Comparison of ENCODE assay signal across 8 cellular contexts in genomic region chr3:13495921-13496723, GRCh38. TPM values are rescaled to one million over a fixed set of nuclear protein-coding genes. Genes with fewer than 3 reads are reported as not detected.
DNase-seq lines count a peak whose midpoint lies in the region; ATAC-seq and TF ChIP-seq lines count a peak whose summit lies in the region.

No MANE protein-coding gene starts in this region.

- no peak overlapping the region for H3K4me3 ChIP-seq in BJ (ENCODE audit: low read depth, low read length)
- no peak overlapping the region for H3K4me3 ChIP-seq in fibroblast of villous mesenchyme (ENCODE audit: low read depth, low read length)

- H3K36me3 ChIP-seq in BJ (ENCODE audit: control insufficient read depth, insufficient read depth, low read length) = peaks cover 1% of the 10 kb centered on the region; the same call in 1 of the 2 replicates

- ATAC-seq in GM19351 (IDR thresholded peaks at IDR 0.05; ENCODE audit: unreplicated experiment) = peak; percentile 90

- H3K36me3 Mint-ChIP-seq in activated T-helper 2 cell treated with anti-CD3 and anti-CD28 coated beads, Interferon-gamma antibody, Interleukin-2, Interleukin-4, amounts not matched to agents 10 μg/mL and 5 μg/mL and 100 μg/mL, durations not matched to agents 14 hours and 24 hours and 36 hours (ENCODE audit: low read depth) = no peaks in the 10 kb centered on the region

- H3K4me1 Mint-ChIP-seq in activated T-helper 2 cell treated with anti-CD3 and anti-CD28 coated beads, Interferon-gamma antibody, Interleukin-2, Interleukin-4, amounts not matched to agents 10 μg/mL and 5 μg/mL and 100 μg/mL, durations not matched to agents 14 hours and 24 hours and 36 hours (ENCODE audit: low read depth) = peaks cover 2% of the 10 kb centered on the region

- POLR2A ChIA-PET in BJ (lab: Charles Lee) = interaction anchor here (1.0 kb wide), 1 partner anchor 152 kb away, joined by 3 read pairs; no protein-coding TSS in a partner anchor

- no peaks in the 10 kb centered on the region for H3K9me3 Mint-ChIP-seq in activated T-helper 2 cell treated with anti-CD3 and anti-CD28 coated beads, Interferon-gamma antibody, Interleukin-2, Interleukin-4, amounts not matched to agents 10 μg/mL and 5 μg/mL and 100 μg/mL, durations not matched to agents 14 hours and 24 hours and 36 hours

- DNase-seq in BJ (ENCODE audit: low read depth) (no peak), HuH-7 (ENCODE audit: low spot score) (peak; percentile 88), RPMI7951 (ENCODE audit: low read depth) (peak; percentile 96), fibroblast of villous mesenchyme (ENCODE audit: low read depth) (peak; percentile 84), occipital lobe (lab: John Stamatoyannopoulos, UW) (peak; percentile 59)
- DNase-seq in activated T-helper 2 cell treated with anti-CD3 and anti-CD28 coated beads, Interferon-gamma antibody, Interleukin-2, Interleukin-4, amounts not matched to agents 10 μg/mL and 5 μg/mL and 100 μg/mL, durations not matched to agents 14 hours and 24 hours and 36 hours (ENCODE audit: low spot score) = peak; percentile 60

- CTCF ChIA-PET in BJ (lab: Yijun Ruan, JAX) = interaction anchor here (0.6 to 11.9 kb wide), 38 partner anchors 11 to 404 kb away, joined by 3 to 655 read pairs (median 6); partner anchors contain the start of genes FBLN2 and HDAC11

- no peaks in the 10 kb centered on the region for H3K27me3 ChIP-seq in BJ (ENCODE audit: control insufficient read depth, insufficient read depth, low read length)

- intact Hi-C loops in activated T-helper 2 cell treated with anti-CD3 and anti-CD28 coated beads, Interferon-gamma antibody, Interleukin-2, Interleukin-4, amounts not matched to agents 10 μg/mL and 5 μg/mL and 100 μg/mL, durations not matched to agents 14 hours and 24 hours and 36 hours (cut with micrococcal nuclease) = loop anchor here (1.0 kb wide), 1 partner anchor 152 kb away; no protein-coding TSS in a partner anchor

- TF ChIP-seq CTCF in BJ (IDR thresholded peaks at IDR 0.05; ENCODE audit: insufficient read depth, low read depth, low read length) (peak; percentile 95), fibroblast of villous mesenchyme (IDR thresholded peaks at IDR 0.05; ENCODE audit: insufficient read depth, low read depth, low read length) (peak; percentile 99)

- H3K27me3 Mint-ChIP-seq in activated T-helper 2 cell treated with anti-CD3 and anti-CD28 coated beads, Interferon-gamma antibody, Interleukin-2, Interleukin-4, amounts not matched to agents 10 μg/mL and 5 μg/mL and 100 μg/mL, durations not matched to agents 14 hours and 24 hours and 36 hours (ENCODE audit: low read depth) = no peaks in the 10 kb centered on the region

- no peak overlapping the region for H3K27ac Mint-ChIP-seq in activated T-helper 2 cell treated with anti-CD3 and anti-CD28 coated beads, Interferon-gamma antibody, Interleukin-2, Interleukin-4, amounts not matched to agents 10 μg/mL and 5 μg/mL and 100 μg/mL, durations not matched to agents 14 hours and 24 hours and 36 hours

- H3K4me3 Mint-ChIP-seq in activated T-helper 2 cell treated with anti-CD3 and anti-CD28 coated beads, Interferon-gamma antibody, Interleukin-2, Interleukin-4, amounts not matched to agents 10 μg/mL and 5 μg/mL and 100 μg/mL, durations not matched to agents 14 hours and 24 hours and 36 hours (ENCODE audit: low read depth) = no peak overlapping the region

- H3K27ac ChIP-seq in temporal lobe (ENCODE audit: low read depth, low read length) = peak overlapping the region; percentile 96

RNA-seq across cellular contexts. Expression of gene HDAC11, which starts 16.0 kb away (rescaled TPM):
- polyA plus RNA-seq in BJ (2011; rRNA removed) = 9.8 and 16.0 TPM in 2 replicates
- 9.4 and 10.1 TPM in 2 replicates for polyA minus RNA-seq in BJ (2011; rRNA and poly(A)+ RNA removed)
- 9.4 and 16.0 TPM in 2 replicates for total RNA-seq in RPMI7951 (2014; rRNA removed; shearing (Covaris generic))
- total RNA-seq in activated T-helper 2 cell treated with anti-CD3 and anti-CD28 coated beads, Interferon-gamma antibody, Interleukin-2, Interleukin-4, amounts not matched to agents 10 μg/mL and 5 μg/mL and 100 μg/mL, durations not matched to agents 14 hours and 24 hours and 36 hours = 1.7 and 2.6 TPM in 2 replicates
- total RNA-seq in fibroblast of villous mesenchyme (7.1 and 9.5 TPM in 2 replicates), occipital lobe (12.6 TPM), temporal lobe (13.5 TPM)

RNA-seq across cellular contexts. Expression of gene FBLN2, which starts 52.8 kb away (rescaled TPM):
- polyA plus RNA-seq in BJ (2011; rRNA removed) = 131 and 248 TPM in 2 replicates
- 52.2 and 74.2 TPM in 2 replicates for polyA minus RNA-seq in BJ (2011; rRNA and poly(A)+ RNA removed)
- total RNA-seq in RPMI7951 (2014; rRNA removed; shearing (Covaris generic)) = 52.7 and 55.9 TPM in 2 replicates
- total RNA-seq in activated T-helper 2 cell treated with anti-CD3 and anti-CD28 coated beads, Interferon-gamma antibody, Interleukin-2, Interleukin-4, amounts not matched to agents 10 μg/mL and 5 μg/mL and 100 μg/mL, durations not matched to agents 14 hours and 24 hours and 36 hours = not detected in 2 replicates
- 30.2 and 50.6 TPM in 2 replicates for total RNA-seq in fibroblast of villous mesenchyme
- 9.4 TPM for total RNA-seq in occipital lobe
- 9.1 TPM for total RNA-seq in temporal lobe
